24 cellular contexts compared by ENCODE assay signal in the genomic region with DNA sequence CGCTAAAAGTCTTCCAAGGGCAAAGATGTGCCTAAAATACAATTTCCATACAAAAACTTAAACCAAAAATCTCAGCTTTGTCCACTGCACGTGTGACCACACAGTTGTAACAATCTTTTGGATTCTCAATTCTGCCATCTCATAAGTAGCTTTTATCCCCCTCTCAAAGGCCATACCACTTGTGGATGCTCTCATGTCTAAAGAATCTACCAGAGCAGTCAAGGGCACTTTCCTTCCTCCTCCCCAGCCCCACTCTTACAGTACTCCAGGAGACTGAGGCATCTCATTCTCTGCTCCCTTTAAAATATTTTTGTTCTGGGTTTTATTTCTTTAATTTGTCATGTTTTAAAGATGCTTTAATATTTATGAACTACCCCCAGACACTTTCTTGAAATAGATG.
DNase-seq lines count a peak whose midpoint lies in the region; ATAC-seq and TF ChIP-seq lines count a peak whose summit lies in the region.
"Had no signal": no experiment of that assay in that cellular context is flagged by ENCODE, and none has a peak within 500 bp of the region (broad histone marks: within the 10 kb centered on the region; RNA-seq: fewer than 3 reads in every experiment).

No MANE protein-coding gene starts in this region.

- WGBS in psoas muscle, 3 donors, result 85 to 88% (median 85%) methylated on average over 2 of the region's 2 CpGs

- H3K36me3 ChIP-seq in SJCRH30 (no peaks in the 10 kb centered on the region), psoas muscle (ENCODE audit: insufficient read depth in 1 of 2, low read depth in 1 of 2) (no peaks in the 10 kb centered on the region)
- H3K36me3 ChIP-seq: left ventricle myocardium inferior, right lobe of liver, tibial artery had no signal

- DNase-seq in ELR (ENCODE audit: low read depth) (peak; percentile 72), SJCRH30 (no peak), islet precursor cell (peak; percentile 67), psoas muscle (no peak), GF-D8 (lab: John Stamatoyannopoulos, UW) (no peak), NCI-H748 treated with DMSO at 0.1 percent for 48 hours (lab: John Stamatoyannopoulos, UW) (no peak)
- DNase-seq: activated B cell treated with CpG ODN at 0.5 μM for 24 hours; activated CD4-positive, alpha-beta T cell treated with anti-CD3 and anti-CD28 coated beads, Interleukin-2, amount 50 U/mL, for 4 hours; activated CD8-positive, alpha-beta memory T cell treated with anti-CD3 and anti-CD28 coated beads, Interleukin-2, amount 50 U/mL, for 4 hours; cerebellar nuclear complex; left ventricle myocardium inferior; midbrain; MV-4-11; NCI-H1694; OCI-M1; right lobe of liver; Right ventricle myocardium superior; SW 1271; T1000; tibial artery had no signal

- no peaks in the 10 kb centered on the region for H3K27me3 ChIP-seq in SJCRH30
- no peaks in the 10 kb centered on the region for H3K27me3 ChIP-seq in psoas muscle (ENCODE audit: insufficient read depth in 3 of 3, low read length in 2 of 3)
- H3K27me3 ChIP-seq: right lobe of liver, tibial artery had no signal

- ATAC-seq in psoas muscle (no peak), GM18517 (IDR thresholded peaks at IDR 0.05; ENCODE audit: unreplicated experiment) (no peak), HG02571 (IDR thresholded peaks at IDR 0.05; ENCODE audit: unreplicated experiment) (no peak)
- ATAC-seq: natural killer cell treated with Interleukin-12 subunit alpha and Interleukin-12 subunit beta and Interleukin-15 and Interleukin-18, amount 100 ng/mL, for 72 hours; right lobe of liver had no signal

- H3K9me3 ChIP-seq in SJCRH30 (replicated peaks), result peaks cover 13% of the 10 kb centered on the region
- H3K9me3 ChIP-seq in psoas muscle, result peaks cover 8% of the 10 kb centered on the region
- H3K9me3 ChIP-seq: right lobe of liver had no signal

- no peak overlapping the region for H3K4me3 ChIP-seq in SJCRH30
- H3K4me3 ChIP-seq in psoas muscle, result no peak overlapping the region
- H3K4me3 ChIP-seq: left ventricle myocardium inferior, right lobe of liver, tibial artery had no signal

- H3K27ac ChIP-seq in SJCRH30, result peak overlapping the region; percentile 99
- H3K27ac ChIP-seq in psoas muscle, result peak overlapping the region; percentile 4
- H3K27ac ChIP-seq: parathyroid adenoma, right lobe of liver, tibial artery had no signal

- H3K4me1 ChIP-seq in SJCRH30, result peaks cover 61% of the 10 kb centered on the region
- peaks cover 26% of the 10 kb centered on the region for H3K4me1 ChIP-seq in psoas muscle
- H3K4me1 ChIP-seq: left ventricle myocardium inferior, parathyroid adenoma, right lobe of liver, tibial artery had no signal

- TF ChIP-seq CTCF in psoas muscle (IDR thresholded peaks at IDR 0.05), result no peak

- intact Hi-C loops in psoas muscle (cut with DNase I), result loop anchor here in 1 of 2 donors (5.0 kb wide), 1 partner anchor 94 kb away; no protein-coding TSS in a partner anchor

Comparison
In these comparisons a context has a peak if more than half of its experiments do, and no peak if none do; other contexts are left out.
1. DNase-seq: peak in ELR (single experiment) and islet precursor cell (single experiment); none in SJCRH30 (0 of 2), psoas muscle (0 of 2), GF-D8 (single experiment) and NCI-H748 treated with DMSO at 0.1 percent for 48 hours (single experiment).